Comparison of ENCODE assay signal across 1 cellular context in the genomic region with DNA sequence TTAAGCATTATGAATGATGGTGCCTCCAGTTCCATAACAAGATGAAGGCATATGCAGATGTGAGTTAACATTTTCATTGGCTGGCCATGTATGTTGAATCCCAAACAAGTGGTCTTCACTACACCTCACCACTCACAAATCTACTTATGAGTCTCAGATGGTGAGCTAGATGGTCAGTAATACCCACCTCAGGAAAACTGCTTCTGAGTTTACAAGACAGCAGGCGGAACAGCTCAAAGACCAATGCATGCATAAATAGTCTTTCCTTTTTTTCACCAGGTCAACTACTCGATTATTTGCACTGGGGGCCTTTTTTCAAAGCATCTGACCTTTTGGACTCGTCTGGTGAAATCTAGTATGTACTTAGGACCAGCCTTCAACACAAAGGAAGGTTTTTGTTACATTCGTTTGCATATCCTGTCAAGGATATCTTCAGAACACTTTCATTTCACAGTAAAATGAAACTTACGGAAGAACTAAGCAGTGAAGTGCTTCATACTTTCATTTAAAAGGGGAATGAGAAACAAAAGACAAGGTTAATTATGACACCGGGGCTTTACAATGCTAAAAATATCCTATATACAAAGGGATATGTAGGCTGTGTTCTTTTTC.
TF ChIP-seq lines count a peak whose summit lies in the region.

No MANE protein-coding gene starts in this region.

TF ChIP-seq in A549, 52 proteins besides CTCF, POLR2A, EP300 and RAD21 (continued from another document):
- TF ChIP-seq HES2 (IDR thresholded peaks at IDR 0.05) (no peak), REST (IDR thresholded peaks at IDR 0.05) (no peak), FOXS1 (CRISPR knock-in tag; IDR thresholded peaks at IDR 0.05) (no peak), RCOR1 (IDR thresholded peaks at IDR 0.05; ENCODE audit: low read depth, low read length) (no peak), JUN (IDR thresholded peaks at IDR 0.05) (no peak), BHLHE40 (IDR thresholded peaks at IDR 0.05; ENCODE audit: low read depth, low read length) (no peak), TFCP2L1 (CRISPR knock-in tag; IDR thresholded peaks at IDR 0.05) (no peak)
TF ChIP-seq in A549: peak in this region for 0.
